In the genomic region with DNA sequence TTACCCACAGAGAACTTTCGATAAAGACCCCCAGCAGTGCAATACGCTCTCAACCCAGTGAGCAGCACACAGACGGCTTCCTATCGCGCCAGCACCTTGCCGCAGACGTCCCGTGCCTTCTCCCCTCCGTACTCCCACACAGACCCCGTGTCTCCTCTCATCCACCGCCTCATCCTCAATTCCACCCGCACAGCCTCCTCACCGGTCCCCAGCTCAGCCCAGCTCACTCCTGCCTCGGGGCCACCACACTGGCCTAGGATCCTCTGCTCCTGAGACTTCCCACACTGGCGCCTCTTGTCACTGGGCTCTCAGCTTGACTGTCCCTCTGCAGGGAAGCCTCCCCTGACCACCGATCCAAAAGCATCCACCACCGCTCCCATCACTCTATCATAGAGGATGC, we compare ENCODE assay signal across 10 cellular contexts. TPM values are rescaled to one million over a fixed set of nuclear protein-coding genes. Genes with fewer than 3 reads are reported as not detected.
DNase-seq lines count a peak whose midpoint lies in the region; ATAC-seq and TF ChIP-seq lines count a peak whose summit lies in the region.
"Had no signal": no experiment of that assay in that cellular context is flagged by ENCODE, and none has a peak within 500 bp of the region (broad histone marks: within the 10 kb centered on the region; RNA-seq: fewer than 3 reads in every experiment).

No MANE protein-coding gene starts in this region.

- H3K9me3 Mint-ChIP-seq in activated CD8-positive, alpha-beta T cell treated with anti-CD3 and anti-CD28 coated beads, Interleukin-2, amount 10 ng/mL, durations not matched to agents 7 days and 5 days (ENCODE audit: insufficient read depth) = no peaks in the 10 kb centered on the region
- H3K9me3 Mint-ChIP-seq in stimulated activated naive CD8-positive, alpha-beta T cell treated with anti-CD3 and anti-CD28 coated beads, Interleukin-15, amount 100 ng/mL, for 72 hours = no peaks in the 10 kb centered on the region

- H3K4me1 Mint-ChIP-seq in activated CD8-positive, alpha-beta T cell treated with anti-CD3 and anti-CD28 coated beads, Interleukin-2, amount 10 ng/mL, durations not matched to agents 7 days and 5 days (ENCODE audit: low read depth) = peaks cover 7% of the 10 kb centered on the region
- H3K4me1 Mint-ChIP-seq in stimulated activated naive CD8-positive, alpha-beta T cell treated with anti-CD3 and anti-CD28 coated beads, Interleukin-15, amount 100 ng/mL, for 72 hours = peaks cover 66% of the 10 kb centered on the region

- ATAC-seq in activated CD8-positive, alpha-beta T cell treated with anti-CD3 and anti-CD28 coated beads, Interleukin-2, amount 10 ng/mL, durations not matched to agents 7 days and 5 days = no peak
- ATAC-seq in gastroesophageal sphincter (no peak), sciatic nerve (no peak), GM19463 (IDR thresholded peaks at IDR 0.05; ENCODE audit: unreplicated experiment) (no peak)
- ATAC-seq in stimulated activated naive CD8-positive, alpha-beta T cell treated with anti-CD3 and anti-CD28 coated beads, Interleukin-15, amount 100 ng/mL, for 72 hours = no peak
- ATAC-seq: activated CD4-positive, alpha-beta T cell treated with anti-CD3 and anti-CD28 coated beads for 36 hours had no signal

- CTCF ChIA-PET in activated CD8-positive, alpha-beta T cell treated with anti-CD3 and anti-CD28 coated beads, Interleukin-2, amount 10 ng/mL, durations not matched to agents 7 days and 5 days (lab: Charles Lee) = interaction anchor here (1.3 to 1.5 kb wide), 2 partner anchors 10 to 52 kb away, joined by 5 to 6 read pairs; no protein-coding TSS in a partner anchor

- H3K4me3 Mint-ChIP-seq in activated CD8-positive, alpha-beta T cell treated with anti-CD3 and anti-CD28 coated beads, Interleukin-2, amount 10 ng/mL, durations not matched to agents 7 days and 5 days = no peak overlapping the region
- H3K4me3 Mint-ChIP-seq in stimulated activated naive CD8-positive, alpha-beta T cell treated with anti-CD3 and anti-CD28 coated beads, Interleukin-15, amount 100 ng/mL, for 72 hours = no peak overlapping the region
- H3K4me3 Mint-ChIP-seq: activated CD4-positive, alpha-beta T cell treated with anti-CD3 and anti-CD28 coated beads for 36 hours had no signal

- POLR2A ChIA-PET in activated CD8-positive, alpha-beta T cell treated with anti-CD3 and anti-CD28 coated beads, Interleukin-2, amount 10 ng/mL, durations not matched to agents 7 days and 5 days (lab: Charles Lee) = no interaction called here

- intact Hi-C loops in sciatic nerve (cut with DNase I) = no loop called here

- no peak for DNase-seq in GM23248
- no peak for DNase-seq in activated CD8-positive, alpha-beta T cell treated with anti-CD3 and anti-CD28 coated beads, Interleukin-2, amount 10 ng/mL, durations not matched to agents 7 days and 5 days
- DNase-seq in sciatic nerve (ENCODE audit: low spot score) = peak; percentile 50
- DNase-seq in mesenteric fat pad (ENCODE audit: low spot score) = no peak
- no peak for DNase-seq in stimulated activated naive CD8-positive, alpha-beta T cell treated with anti-CD3 and anti-CD28 coated beads, Interleukin-15, amount 100 ng/mL, for 72 hours
- DNase-seq in NCI-H446 (lab: John Stamatoyannopoulos, UW) = no peak
- DNase-seq: activated CD4-positive, alpha-beta T cell treated with anti-CD3 and anti-CD28 coated beads for 36 hours; NCI-H82 had no signal

- TF ChIP-seq EP300 in gastroesophageal sphincter (IDR thresholded peaks at IDR 0.05) = no peak

- TF ChIP-seq CTCF in gastroesophageal sphincter (IDR thresholded peaks at IDR 0.05) = no peak

- H3K27me3 ChIP-seq in GM23248 (replicated peaks; ENCODE audit: insufficient read depth) (no peaks in the 10 kb centered on the region), gastroesophageal sphincter (no peaks in the 10 kb centered on the region)

- no peaks in the 10 kb centered on the region for H3K9me2 ChIP-seq in GM23248 (ENCODE audit: insufficient read depth)

- peaks cover 86% of the 10 kb centered on the region for H3K79me2 ChIP-seq in GM23248 (ENCODE audit: insufficient read depth)

- peak overlapping the region; percentile 87 for H3K4me2 ChIP-seq in GM23248 (ENCODE audit: unreplicated experiment)

- H3K27ac ChIP-seq in GM23248 (peak overlapping the region; percentile 97), gastroesophageal sphincter (peak overlapping the region in 3 of 4 donors; percentile 84 to 90 (median 88))

- in situ Hi-C loops in GM23248 (cut with MboI) = no loop called here

- WGBS in GM23248 (ENCODE audit: low coverage in 1 of 2, low lambda C conversion rate in 2 of 2, missing lambda C conversion rate in 2 of 2), 2 experiments = 80 to 83% methylated on average over 17 of the region's 17 CpGs
- WGBS in gastroesophageal sphincter (ENCODE audit: low coverage in 1 of 2), 2 donors = 84 to 100% methylated on average over 2 to 15 of the region's 17 CpGs

- no peak for TF ChIP-seq POLR2A in gastroesophageal sphincter (IDR thresholded peaks at IDR 0.05)

- H3K4me3 ChIP-seq in GM23248 = peak overlapping the region; percentile 54
- H3K4me3 ChIP-seq in gastroesophageal sphincter = peak overlapping the region in 1 of 2 donors; percentile 44

- H3K9me3 ChIP-seq in GM23248 (ENCODE audit: low read depth) = no peaks in the 10 kb centered on the region
- H3K9me3 ChIP-seq in gastroesophageal sphincter = no peaks in the 10 kb centered on the region

- H3K36me3 ChIP-seq in GM23248 (ENCODE audit: low read depth) (peaks cover 5% of the 10 kb centered on the region; the same call in 1 of the 2 replicates), gastroesophageal sphincter (peaks cover 0 to 45% of the 10 kb centered on the region in 2 donors)

- no peaks in the 10 kb centered on the region for H3K27me3 Mint-ChIP-seq in activated CD8-positive, alpha-beta T cell treated with anti-CD3 and anti-CD28 coated beads, Interleukin-2, amount 10 ng/mL, durations not matched to agents 7 days and 5 days (ENCODE audit: low read depth)
- no peaks in the 10 kb centered on the region for H3K27me3 Mint-ChIP-seq in stimulated activated naive CD8-positive, alpha-beta T cell treated with anti-CD3 and anti-CD28 coated beads, Interleukin-15, amount 100 ng/mL, for 72 hours
- H3K27me3 Mint-ChIP-seq: activated CD4-positive, alpha-beta T cell treated with anti-CD3 and anti-CD28 coated beads for 36 hours had no signal

- H2AFZ ChIP-seq in GM23248 = no peak overlapping the region

- peaks cover 35% of the 10 kb centered on the region for H3F3A ChIP-seq in GM23248 (ENCODE audit: insufficient read depth)

- peaks cover 28% of the 10 kb centered on the region for H3K36me3 Mint-ChIP-seq in activated CD8-positive, alpha-beta T cell treated with anti-CD3 and anti-CD28 coated beads, Interleukin-2, amount 10 ng/mL, durations not matched to agents 7 days and 5 days (ENCODE audit: low read depth)

- no peaks in the 10 kb centered on the region for H4K20me1 ChIP-seq in GM23248 (ENCODE audit: insufficient read depth)

- H3K27ac Mint-ChIP-seq in activated CD8-positive, alpha-beta T cell treated with anti-CD3 and anti-CD28 coated beads, Interleukin-2, amount 10 ng/mL, durations not matched to agents 7 days and 5 days = peak overlapping the region; percentile 55
- no peak overlapping the region for H3K27ac Mint-ChIP-seq in stimulated activated naive CD8-positive, alpha-beta T cell treated with anti-CD3 and anti-CD28 coated beads, Interleukin-15, amount 100 ng/mL, for 72 hours
- H3K27ac Mint-ChIP-seq: activated CD4-positive, alpha-beta T cell treated with anti-CD3 and anti-CD28 coated beads for 36 hours had no signal

- peak overlapping the region; percentile 82 for H3K9ac ChIP-seq in GM23248

- H3K4me1 ChIP-seq in GM23248 (ENCODE audit: insufficient read depth) (peaks cover 53% of the 10 kb centered on the region), gastroesophageal sphincter (peaks cover 25 to 88% (median 50%) of the 10 kb centered on the region in 3 donors)

RNA-seq across cellular contexts. Expression of a gene that starts 9.0 kb away (rescaled TPM):
- 17.3 and 19.1 TPM in 2 replicates for total RNA-seq in GM23248 (2014; rRNA removed; shearing (Covaris generic))
- 13.3 and 14.3 TPM in 2 replicates for polyA plus RNA-seq in GM23248 (2016; fragmentation: Nextera tagmentation; extraction: Ambion mirVana)
- 10 to 100 TPM; 37.3 to 48.7 TPM for total RNA-seq in activated CD8-positive, alpha-beta T cell treated with anti-CD3 and anti-CD28 coated beads, Interleukin-2, amount 10 ng/mL, durations not matched to agents 7 days and 5 days
- 10 to 100 TPM; 21.4 to 42.5 (median 23.8) TPM for total RNA-seq in gastroesophageal sphincter
- 72.5 TPM for total RNA-seq in sciatic nerve
- 62.3 TPM for total RNA-seq in mesenteric fat pad
